In genomic region chr2:210598219-210598618, GRCh38 we compare ENCODE assay signal across 1 cellular context.
"Had no signal": no experiment of that assay in that cellular context is flagged by ENCODE, and none has a peak within 500 bp of the region (broad histone marks: within the 10 kb centered on the region; RNA-seq: fewer than 3 reads in every experiment).

No MANE protein-coding gene starts in this region.

- H3K4me3 ChIP-seq: GM12878 had no signal

- ATAC-seq: GM12878 had no signal
